In the genomic region with DNA sequence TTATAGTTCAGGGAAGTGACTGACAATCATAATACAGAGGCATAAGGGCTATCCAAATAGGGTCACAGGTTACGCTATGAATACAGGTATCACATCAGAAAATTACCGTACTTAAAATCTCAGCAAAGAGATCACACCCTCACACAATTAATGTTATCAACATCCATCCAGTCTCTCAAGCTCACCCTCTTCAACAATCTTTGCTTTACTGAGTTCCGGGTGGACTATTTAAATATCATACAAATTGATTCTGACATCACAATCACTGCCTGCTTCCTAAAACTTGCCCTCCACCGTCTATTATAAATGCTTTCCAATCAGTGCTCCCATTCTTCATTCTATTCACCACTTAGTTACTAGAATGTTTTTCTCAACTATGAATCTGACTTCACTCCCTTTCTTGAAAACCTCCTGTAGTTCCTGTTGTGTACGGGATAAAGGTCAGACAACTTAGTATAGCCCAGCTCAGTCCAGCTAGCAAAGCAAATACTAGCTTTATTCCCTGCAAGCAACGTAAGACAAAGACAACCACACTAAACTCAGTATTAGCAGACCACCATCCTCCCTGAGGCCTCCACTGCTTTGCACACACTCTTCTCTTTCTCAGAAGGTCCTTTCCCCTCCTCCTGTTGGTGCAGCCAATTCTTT, we compare ENCODE assay signal across 12 cellular contexts.
DNase-seq lines count a peak whose midpoint lies in the region; ATAC-seq and TF ChIP-seq lines count a peak whose summit lies in the region.
"Had no signal": no experiment of that assay in that cellular context is flagged by ENCODE, and none has a peak within 500 bp of the region (broad histone marks: within the 10 kb centered on the region; RNA-seq: fewer than 3 reads in every experiment).

No MANE protein-coding gene starts in this region.

- DNase-seq in T-helper 17 cell: no peak
- DNase-seq in left colon: no peak
- DNase-seq in retina: peak; percentile 50
- DNase-seq in COLO668 (lab: John Stamatoyannopoulos, UW; ENCODE audit: unreplicated experiment): no peak
- no peak for DNase-seq in HEK293T (ENCODE audit: extremely low spot score)
- DNase-seq in activated T-cell treated with anti-CD3 and anti-CD28 coated beads, Interleukin-2, amount 50 U/mL, for 4 hours: no peak
- DNase-seq: CD8-positive, alpha-beta T cell; NCI-H1417 treated with DMSO at 0.1 percent for 48 hours; NCI-H2029; NCI-H526; PC-9 had no signal

- CTCF ChIA-PET in HEK293T (lab: Yijun Ruan, JAX): no interaction called here

- H4K20me1 ChIP-seq in Loucy (ENCODE audit: insufficient read depth, low read length, poor library complexity, severe bottlenecking): no peaks in the 10 kb centered on the region

- H3F3A ChIP-seq in Loucy (ENCODE audit: low read depth): no peaks in the 10 kb centered on the region

- intact Hi-C loops in left colon (cut with DNase I, micrococcal nuclease): no loop called here

- H3K4me3 Mint-ChIP-seq in T-helper 17 cell: no peak overlapping the region
- H3K4me3 Mint-ChIP-seq in activated T-cell treated with anti-CD3 and anti-CD28 coated beads, Interleukin-2, amount 50 U/mL, for 4 hours: no peak overlapping the region
- H3K4me3 Mint-ChIP-seq: CD8-positive, alpha-beta T cell had no signal

- H3K9me3 ChIP-seq in Loucy (ENCODE audit: insufficient read depth, low read depth, low read length): no peaks in the 10 kb centered on the region
- no peaks in the 10 kb centered on the region for H3K9me3 ChIP-seq in T-helper 17 cell (ENCODE audit: control insufficient read depth, low read length, poor library complexity, severe bottlenecking)

- no peak overlapping the region for H3K4me2 ChIP-seq in Loucy (ENCODE audit: low read depth, low read length, poor library complexity, severe bottlenecking)
- H3K4me2 ChIP-seq: PC-9 had no signal

- ATAC-seq in T-helper 17 cell (no peak), left colon (peak; percentile 82)
- ATAC-seq in activated T-cell treated with anti-CD3 and anti-CD28 coated beads, Interleukin-2, amount 50 U/mL, for 4 hours: no peak
- ATAC-seq: CD8-positive, alpha-beta T cell had no signal

- no peaks in the 10 kb centered on the region for H3K79me2 ChIP-seq in Loucy (ENCODE audit: insufficient read depth, low read length)

- H3K9me3 Mint-ChIP-seq in activated T-cell treated with anti-CD3 and anti-CD28 coated beads, Interleukin-2, amount 50 U/mL, for 4 hours: no peaks in the 10 kb centered on the region
- H3K9me3 Mint-ChIP-seq: CD8-positive, alpha-beta T cell had no signal

- no peak for TF ChIP-seq CTCF in Loucy (conservative IDR thresholded peaks at IDR 0.05; ENCODE audit: low read length)

- no peaks in the 10 kb centered on the region for H3K36me3 ChIP-seq in Loucy (ENCODE audit: insufficient read depth, low read length)

- no peak overlapping the region for H2AFZ ChIP-seq in Loucy (ENCODE audit: low read length)
- H2AFZ ChIP-seq: PC-9 had no signal

- peak overlapping the region; percentile 2 for H3K27ac Mint-ChIP-seq in T-helper 17 cell
- H3K27ac Mint-ChIP-seq: CD8-positive, alpha-beta T cell had no signal

- peaks cover 2% of the 10 kb centered on the region for H3K4me1 Mint-ChIP-seq in T-helper 17 cell
- H3K4me1 Mint-ChIP-seq in activated T-cell treated with anti-CD3 and anti-CD28 coated beads, Interleukin-2, amount 50 U/mL, for 4 hours (ENCODE audit: low read depth): no peaks in the 10 kb centered on the region

- H3K36me3 Mint-ChIP-seq in T-helper 17 cell (ENCODE audit: low read depth): peaks cover 3% of the 10 kb centered on the region
- peaks cover 9% of the 10 kb centered on the region for H3K36me3 Mint-ChIP-seq in activated T-cell treated with anti-CD3 and anti-CD28 coated beads, Interleukin-2, amount 50 U/mL, for 4 hours (ENCODE audit: insufficient read depth)

- peak overlapping the region; percentile 8 for H3K9ac ChIP-seq in Loucy (ENCODE audit: low read depth, low read length, poor library complexity, severe bottlenecking)

- no peak overlapping the region for H3K4me3 ChIP-seq in Loucy (ENCODE audit: low read length, poor library complexity, severe bottlenecking)
- H3K4me3 ChIP-seq: PC-9 had no signal

- POLR2A ChIA-PET in HEK293T (lab: Yijun Ruan, JAX): no interaction called here

- H3K9me2 ChIP-seq in Loucy (replicated peaks; ENCODE audit: low read depth, low read length): no peaks in the 10 kb centered on the region

- no peaks in the 10 kb centered on the region for H3K27me3 Mint-ChIP-seq in T-helper 17 cell
- H3K27me3 Mint-ChIP-seq in activated T-cell treated with anti-CD3 and anti-CD28 coated beads, Interleukin-2, amount 50 U/mL, for 4 hours (ENCODE audit: low read depth): no peaks in the 10 kb centered on the region

- peaks cover 69% of the 10 kb centered on the region for H3K4me1 ChIP-seq in Loucy (ENCODE audit: insufficient read depth, low read length, poor library complexity, severe bottlenecking)

- H3K27me3 ChIP-seq in Loucy (ENCODE audit: insufficient read depth, low read length, poor library complexity, severe bottlenecking): no peaks in the 10 kb centered on the region

TF ChIP-seq in HEK293T, 16 proteins besides CTCF, POLR2A, EP300 and RAD21:
- no peak for TF ChIP-seq BHLHE40 (IDR thresholded peaks at IDR 0.05; ENCODE audit: borderline replicate concordance)
- TF ChIP-seq ARNT (IDR thresholded peaks at IDR 0.05): no peak
- no peak for TF ChIP-seq ZNF384 (IDR thresholded peaks at IDR 0.05)
- no peak for TF ChIP-seq ELF4 (IDR thresholded peaks at IDR 0.05)
- no peak for TF ChIP-seq FOXA1 (IDR thresholded peaks at IDR 0.05)
- no peak for TF ChIP-seq TARDBP (IDR thresholded peaks at IDR 0.05)
- TF ChIP-seq, protein P1, sequence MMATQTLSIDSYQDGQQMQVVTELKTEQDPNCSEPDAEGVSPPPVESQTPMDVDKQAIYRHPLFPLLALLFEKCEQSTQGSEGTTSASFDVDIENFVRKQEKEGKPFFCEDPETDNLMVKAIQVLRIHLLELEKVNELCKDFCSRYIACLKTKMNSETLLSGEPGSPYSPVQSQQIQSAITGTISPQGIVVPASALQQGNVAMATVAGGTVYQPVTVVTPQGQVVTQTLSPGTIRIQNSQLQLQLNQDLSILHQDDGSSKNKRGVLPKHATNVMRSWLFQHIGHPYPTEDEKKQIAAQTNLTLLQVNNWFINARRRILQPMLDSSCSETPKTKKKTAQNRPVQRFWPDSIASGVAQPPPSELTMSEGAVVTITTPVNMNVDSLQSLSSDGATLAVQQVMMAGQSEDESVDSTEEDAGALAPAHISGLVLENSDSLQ (IDR thresholded peaks at IDR 0.05): no peak
- no peak for TF ChIP-seq NFRKB (IDR thresholded peaks at IDR 0.05)
